Comparison of ENCODE assay signal across 8 cellular contexts in the genomic region with DNA sequence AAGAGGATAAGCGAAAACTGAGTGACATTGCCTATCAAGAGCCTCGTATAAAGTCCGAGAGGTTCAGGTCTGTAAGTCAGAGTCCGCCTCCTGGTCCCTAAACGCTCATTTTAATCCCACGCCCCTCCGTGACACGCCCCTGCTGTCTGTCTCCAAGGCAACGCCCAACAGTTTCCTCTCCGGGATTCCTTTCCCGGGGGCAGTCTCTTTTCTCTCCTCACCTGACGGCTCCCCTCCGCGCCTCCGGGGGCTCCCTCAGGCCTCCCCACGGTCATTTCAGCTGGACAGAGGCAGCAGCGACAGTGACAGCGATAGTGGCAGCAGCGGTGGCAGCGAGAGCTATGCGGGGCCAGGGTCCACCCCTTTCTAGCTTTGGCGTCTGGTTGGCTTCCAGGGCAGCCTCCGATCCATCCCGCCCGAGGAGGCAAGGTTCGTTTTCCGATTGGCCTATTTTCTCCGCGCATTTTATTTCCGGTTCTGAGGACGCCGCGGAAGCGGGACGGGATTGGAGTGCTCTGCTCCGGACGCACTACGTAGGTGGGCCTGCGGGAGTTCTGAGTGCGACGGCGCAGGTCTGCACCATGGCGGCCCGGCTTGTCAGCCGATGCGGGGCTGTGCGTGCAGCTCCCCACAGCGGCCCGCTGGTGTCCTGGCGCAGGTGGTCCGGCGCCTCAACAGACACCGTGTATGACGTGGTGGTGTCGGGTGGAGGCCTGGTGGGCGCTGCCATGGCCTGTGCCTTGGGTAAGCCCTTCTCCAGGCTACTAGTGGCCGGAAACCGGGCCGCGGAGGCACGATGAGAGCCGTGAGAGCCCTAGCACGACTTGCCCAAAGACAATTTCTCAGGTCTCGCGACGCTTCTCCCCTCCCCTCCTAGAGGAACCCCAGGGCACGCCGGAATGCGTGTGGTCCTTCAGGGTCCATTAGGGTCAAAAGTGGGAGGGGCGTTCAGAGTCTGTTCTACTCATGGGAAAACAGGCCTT. TPM values are rescaled to one million over a fixed set of nuclear protein-coding genes. Genes with fewer than 3 reads are reported as not detected.
DNase-seq lines count a peak whose midpoint lies in the region; ATAC-seq and TF ChIP-seq lines count a peak whose summit lies in the region.

A gene (plus strand): TSS at position 551 of the 983 bp plus-strand sequence. CDS start 31 bp downstream, at position 582.
A gene with protein sequence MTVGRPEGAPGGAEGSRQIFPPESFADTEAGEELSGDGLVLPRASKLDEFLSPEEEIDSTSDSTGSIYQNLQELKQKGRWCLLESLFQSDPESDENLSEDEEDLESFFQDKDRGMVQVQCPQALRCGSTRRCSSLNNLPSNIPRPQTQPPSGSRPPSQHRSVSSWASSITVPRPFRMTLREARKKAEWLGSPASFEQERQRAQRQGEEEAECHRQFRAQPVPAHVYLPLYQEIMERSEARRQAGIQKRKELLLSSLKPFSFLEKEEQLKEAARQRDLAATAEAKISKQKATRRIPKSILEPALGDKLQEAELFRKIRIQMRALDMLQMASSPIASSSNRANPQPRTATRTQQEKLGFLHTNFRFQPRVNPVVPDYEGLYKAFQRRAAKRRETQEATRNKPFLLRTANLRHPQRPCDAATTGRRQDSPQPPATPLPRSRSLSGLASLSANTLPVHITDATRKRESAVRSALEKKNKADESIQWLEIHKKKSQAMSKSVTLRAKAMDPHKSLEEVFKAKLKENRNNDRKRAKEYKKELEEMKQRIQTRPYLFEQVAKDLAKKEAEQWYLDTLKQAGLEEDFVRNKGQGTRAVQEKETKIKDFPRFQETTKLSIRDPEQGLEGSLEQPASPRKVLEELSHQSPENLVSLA (minus strand): TSS at position 343 of the 983 bp plus-strand sequence. CDS start 68 bp downstream, at position 275.

- no peaks in the 10 kb centered on the region for H4K20me1 ChIP-seq in IMR-90 (ENCODE audit: insufficient read depth, low read length)

- peaks cover 2% of the 10 kb centered on the region; the same call in 1 of the 2 replicates for H3K9me1 ChIP-seq in IMR-90 (ENCODE audit: insufficient read depth, low read length)

- H3K27me3 ChIP-seq in IMR-90 (ENCODE audit: control insufficient read depth, insufficient read depth, low read length) = no peaks in the 10 kb centered on the region
- no peaks in the 10 kb centered on the region for H3K27me3 ChIP-seq in mucosa of rectum (ENCODE audit: control insufficient read depth in 2 of 2, insufficient read depth in 2 of 2, low read length in 2 of 2)

- POLR2A ChIA-PET in IMR-90 (lab: Charles Lee; ENCODE audit: unreplicated experiment) = no interaction called here

- peaks cover 17 to 26% of the 10 kb centered on the region in 2 experiments for H3K79me1 ChIP-seq in IMR-90 (ENCODE audit: low read depth in 1 of 2, low read length in 2 of 2)

- 0% methylated on average over 42 of the region's 70 CpGs; no CpG with 5 or more reads in 1 of the 2 experiments for WGBS in IMR-90 (ENCODE audit: extremely low coverage in 2 of 2, insufficient read length in 1 of 2), 2 experiments

- DNase-seq in DMS153 (lab: John Stamatoyannopoulos, UW) = peak; percentile 95
- DNase-seq in IMR-90 = peak; percentile 96
- DNase-seq in OCI-M1 (lab: John Stamatoyannopoulos, UW) = peak; percentile 96
- peak; percentile 89 for DNase-seq in activated T-cell treated with anti-CD3 and anti-CD28 coated beads, Interleukin-2, amount 50 U/mL, for 1 hour
- peak; percentile 96 for DNase-seq in erythroblast (lab: John Stamatoyannopoulos, UW)
- DNase-seq in stimulated activated CD8-positive, alpha-beta memory T cell treated with anti-CD3 and anti-CD28 coated beads, Interleukin-4, amount 100 ng/mL, for 48 hours = peak; percentile 93

- peak within 1 kb of the TSS; percentile 83 to 91 for H4K8ac ChIP-seq in IMR-90 (ENCODE audit: low read depth in 2 of 2, low read length in 2 of 2)

- peak within 1 kb of the TSS; percentile 71 for H3K4me3 ChIP-seq in IMR-90 (ENCODE audit: insufficient read depth, low read depth, low read length)
- peak within 1 kb of the TSS; percentile 91 to 93 for H3K4me3 ChIP-seq in mucosa of rectum (ENCODE audit: low read length in 2 of 2)

- CTCF ChIA-PET in IMR-90 (lab: Yijun Ruan, JAX) = no interaction called here

- peak within 1 kb of the TSS; percentile 49 for H4K91ac ChIP-seq in IMR-90 (ENCODE audit: insufficient read depth, low read depth, low read length)

- H3K14ac ChIP-seq in IMR-90 (replicated peaks; ENCODE audit: low read depth, low read length) = peak within 1 kb of the TSS; percentile 36

- H3K4me1 ChIP-seq in IMR-90 (ENCODE audit: control insufficient read depth, insufficient read depth, low read length) = no peaks in the 10 kb centered on the region; the same call in 1 of the 2 replicates
- peaks cover 12 to 19% of the 10 kb centered on the region in 2 donors for H3K4me1 ChIP-seq in mucosa of rectum (ENCODE audit: control insufficient read depth in 2 of 2, insufficient read depth in 2 of 2, low read length in 2 of 2)

- ATAC-seq in GM21528 (IDR thresholded peaks at IDR 0.05; ENCODE audit: low FRiP score, unreplicated experiment) (peak; percentile 94), IMR-90 (ENCODE audit: low read depth) (peak; percentile 99)

- H3K27ac ChIP-seq in IMR-90 (ENCODE audit: insufficient read depth, low read length) (peak within 1 kb of the TSS; percentile 68), mucosa of rectum (ENCODE audit: low read depth in 2 of 2, low read length in 2 of 2) (peak within 1 kb of the TSS; percentile 83 to 94)

- peak within 1 kb of the TSS; percentile 97 for H2AFZ ChIP-seq in IMR-90 (replicated peaks; ENCODE audit: low read length, poor library complexity)

- no peak within 1 kb of the TSS for H2BK20ac ChIP-seq in IMR-90 (ENCODE audit: low read depth, low read length)

- no peaks in the 10 kb centered on the region for H3K9me3 ChIP-seq in IMR-90 (ENCODE audit: control insufficient read depth, insufficient read depth, low read length)
- H3K9me3 ChIP-seq in mucosa of rectum (ENCODE audit: control insufficient read depth in 2 of 2, low read length in 2 of 2) = no peaks in the 10 kb centered on the region

- peak within 1 kb of the TSS; percentile 86 for H3K4ac ChIP-seq in IMR-90 (ENCODE audit: low read depth, low read length)

- H3K9ac ChIP-seq in IMR-90 (ENCODE audit: low read depth, low read length) = peak within 1 kb of the TSS; percentile 75
- peak within 1 kb of the TSS; percentile 76 to 86 for H3K9ac ChIP-seq in mucosa of rectum (ENCODE audit: low read depth in 1 of 2, low read length in 2 of 2)

- H3K36me3 ChIP-seq in IMR-90 (ENCODE audit: control insufficient read depth, insufficient read depth, low read length) (peaks cover 10% of the 10 kb centered on the region), mucosa of rectum (ENCODE audit: control insufficient read depth in 2 of 2, insufficient read depth in 2 of 2, low read length in 2 of 2) (peaks cover 7% of the 10 kb centered on the region in 2 donors)

- dilution Hi-C loops in IMR-90 (cut with HindIII; ENCODE audit: low sequenced_read_pairs, unreplicated experiment) = no loop called here

- peak within 1 kb of the TSS; percentile 60; the same call in 1 of the 2 replicates for H3K23ac ChIP-seq in IMR-90 (ENCODE audit: low read depth, low read length)

- peak; percentile 27; the same call in 1 of the 2 replicates for TF ChIP-seq CTCF in IMR-90 (conservative IDR thresholded peaks at IDR 0.05; ENCODE audit: low read depth, low read length)

- peak within 1 kb of the TSS; percentile 38; the same call in 1 of the 2 replicates for H3K56ac ChIP-seq in IMR-90 (ENCODE audit: extremely low read depth, insufficient read depth, low read length)

- in situ Hi-C loops in IMR-90 (cut with MboI; ENCODE audit: low sequenced_read_pairs) = no loop called here

- 0 out of 3 replicates have a peak within 1 kb of the TSS, but pooled peaks have one; percentile 9 for H2BK15ac ChIP-seq in IMR-90 (ENCODE audit: low read depth, low read length)

- peak within 1 kb of the TSS; percentile 72; the same call in 1 of the 2 replicates for H2AK5ac ChIP-seq in IMR-90 (ENCODE audit: low read depth, low read length)

- peak within 1 kb of the TSS; percentile 15; the same call in 1 of the 2 replicates for H4K5ac ChIP-seq in IMR-90 (ENCODE audit: low read depth, low read length)

- TSS peak; percentile 61 for BruUV-seq in IMR-90 (replicated peaks; lab: Mats Ljungman, UMichigan)

- H2BK120ac ChIP-seq in IMR-90 (ENCODE audit: low read depth, low read length) = 0 out of 2 replicates have a peak within 1 kb of the TSS, but pooled peaks have one; percentile 33

- intact Hi-C loops in IMR-90 (cut with micrococcal nuclease) = loop anchor here (2.0 kb wide), 1 partner anchor 69 kb away; a partner anchor contains a TSS

- H2BK5ac ChIP-seq in IMR-90 (ENCODE audit: low read depth, low read length, poor library complexity, severe bottlenecking) = peak within 1 kb of the TSS; percentile 54

- no peak within 1 kb of the TSS for H3K18ac ChIP-seq in IMR-90 (ENCODE audit: low read depth, low read length)

- H3K4me2 ChIP-seq in IMR-90 (ENCODE audit: low read depth, low read length) = peak within 1 kb of the TSS; percentile 74

- TF ChIP-seq RAD21 in IMR-90 (IDR thresholded peaks at IDR 0.05; ENCODE audit: low read length) = no peak

- H2AK9ac ChIP-seq in IMR-90 (replicated peaks; ENCODE audit: low read depth, low read length, poor library complexity) = peak within 1 kb of the TSS; percentile 81

- peak; percentile 93 for TF ChIP-seq POLR2A in IMR-90 (IDR thresholded peaks at IDR 0.05; ENCODE audit: low read depth, low read length)
- peak; percentile 93 for TF ChIP-seq POLR2A in erythroblast (IDR thresholded peaks at IDR 0.05; ENCODE audit: low read length)

TF ChIP-seq in IMR-90, 13 proteins besides CTCF, POLR2A, EP300 and RAD21 (continues in another document):
- TF ChIP-seq SMC3 (IDR thresholded peaks at IDR 0.05; ENCODE audit: low read depth, low read length) (no peak), RFX5 (IDR thresholded peaks at IDR 0.05; ENCODE audit: low read depth, low read length) (peak; percentile 55; the same call in 1 of the 2 replicates), FOS (IDR thresholded peaks at IDR 0.05; ENCODE audit: low read depth, low read length) (no peak), CEBPB (IDR thresholded peaks at IDR 0.05; ENCODE audit: low read depth, low read length) (no peak), MAZ (IDR thresholded peaks at IDR 0.05; ENCODE audit: borderline replicate concordance, low read depth, low read length) (no peak; the same call in 1 of the 2 replicates), MXI1 (IDR thresholded peaks at IDR 0.05; ENCODE audit: borderline replicate concordance, low read depth, low read length) (peak; percentile 76), BHLHE40 (IDR thresholded peaks at IDR 0.05; ENCODE audit: low read depth, low read length) (peak; percentile 3; the same call in 1 of the 2 replicates), CHD1 (IDR thresholded peaks at IDR 0.05; ENCODE audit: low read depth, low read length) (no peak)

RNA-seq across cellular contexts. Expression of the first gene that starts in this region (rescaled TPM):
- 16.1 and 21.0 TPM in 2 replicates for total RNA-seq in IMR-90 (2012; rRNA removed)
- polyA plus RNA-seq in IMR-90 (2012; rRNA removed) = 25.7 and 28.6 TPM in 2 replicates
- polyA plus RNA-seq in IMR-90 (2012; cell fraction: cytosol; rRNA removed) = 23.9 and 26.4 TPM in 2 replicates
- 61.0 and 73.9 TPM in 2 replicates for polyA plus RNA-seq in IMR-90 (2012; cell fraction: nucleus; rRNA removed; ENCODE audit: low replicate concordance)

RNA-seq across cellular contexts. Expression of the second gene that starts in this region (rescaled TPM):
- total RNA-seq in IMR-90 (2012; rRNA removed) = 2.5 and 2.8 TPM in 2 replicates
- 1.8 and 1.9 TPM in 2 replicates for polyA plus RNA-seq in IMR-90 (2012; rRNA removed)
- 0.73 and 1.0 TPM in 2 replicates for polyA plus RNA-seq in IMR-90 (2012; cell fraction: cytosol; rRNA removed)
- polyA plus RNA-seq in IMR-90 (2012; cell fraction: nucleus; rRNA removed; ENCODE audit: low replicate concordance) = 0.82 and 1.2 TPM in 2 replicates

Comparison
In these comparisons a context has a peak if more than half of its experiments do, and no peak if none do; other contexts are left out.
1. Peak in every context shown above with its lines: DNase-seq, ATAC-seq, H3K4me3 ChIP-seq and H3K27ac ChIP-seq.